12 cellular contexts compared by ENCODE assay signal in the genomic region with DNA sequence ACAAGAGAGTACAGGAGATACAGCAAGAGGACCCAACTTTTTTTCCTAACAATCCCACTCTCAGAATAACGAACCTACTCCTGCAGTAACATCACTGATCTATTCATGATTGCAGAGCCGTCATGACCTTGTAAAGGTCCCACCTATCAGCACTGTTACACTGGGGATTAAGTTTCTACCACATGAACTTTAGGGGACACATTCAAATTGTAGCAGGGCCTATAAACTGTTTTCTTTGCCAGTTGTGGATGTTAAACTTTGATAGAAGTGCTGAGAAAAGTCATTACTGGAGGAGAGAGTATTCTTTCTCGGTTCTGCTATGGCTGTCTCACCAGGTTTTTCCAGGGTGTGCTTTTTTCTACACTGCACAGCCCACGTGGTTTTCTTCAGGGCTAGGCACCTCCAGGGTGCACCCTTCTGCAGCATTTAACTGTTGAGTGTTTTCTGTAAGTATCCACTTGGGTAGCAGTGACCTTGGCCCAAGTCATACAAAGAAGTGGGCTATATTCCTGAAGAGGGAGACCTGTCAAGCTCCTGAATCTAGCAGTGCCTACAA.
DNase-seq lines count a peak whose midpoint lies in the region; ATAC-seq and TF ChIP-seq lines count a peak whose summit lies in the region.
"Had no signal": no experiment of that assay in that cellular context is flagged by ENCODE, and none has a peak within 500 bp of the region (broad histone marks: within the 10 kb centered on the region; RNA-seq: fewer than 3 reads in every experiment).

No MANE protein-coding gene starts in this region.

- no peak overlapping the region for H2BK15ac ChIP-seq in mesenchymal stem cell (ENCODE audit: low read depth, poor library complexity, severe bottlenecking)

- H3K27me3 ChIP-seq in mesenchymal stem cell (ENCODE audit: control insufficient read depth in 1 of 2, insufficient read depth in 1 of 2, low read length in 2 of 2), result no peaks in the 10 kb centered on the region
- H3K27me3 ChIP-seq: esophagus muscularis mucosa had no signal

- peak; percentile 0 for TF ChIP-seq CTCF in GM10266 (IDR thresholded peaks at IDR 0.05; ENCODE audit: control insufficient read depth, insufficient read depth, low read depth, missing control alignments)

- H2BK12ac ChIP-seq in mesenchymal stem cell (ENCODE audit: low read length in 2 of 2), result no peak overlapping the region

- ATAC-seq in GM18867 (IDR thresholded peaks at IDR 0.05; ENCODE audit: unreplicated experiment), result peak; percentile 86
- peak; percentile 94 for ATAC-seq in HG02571 (IDR thresholded peaks at IDR 0.05; ENCODE audit: unreplicated experiment)
- peak; percentile 98 for ATAC-seq in HG03460 (IDR thresholded peaks at IDR 0.05; ENCODE audit: unreplicated experiment)
- no peak for ATAC-seq in left cardiac atrium

- no peak overlapping the region for H4K91ac ChIP-seq in mesenchymal stem cell (ENCODE audit: low read length)

- no peaks in the 10 kb centered on the region for H3K36me3 ChIP-seq in mesenchymal stem cell (ENCODE audit: control insufficient read depth in 1 of 2, insufficient read depth in 2 of 2, low read depth in 1 of 2, low read length in 2 of 2)
- H3K36me3 ChIP-seq: esophagus muscularis mucosa had no signal

- no peaks in the 10 kb centered on the region for H3K9me3 ChIP-seq in mesenchymal stem cell (ENCODE audit: control insufficient read depth, low read length)
- H3K9me3 ChIP-seq: esophagus muscularis mucosa had no signal

- H3K9ac ChIP-seq in mesenchymal stem cell (ENCODE audit: low read length), result no peak overlapping the region

- H2AK5ac ChIP-seq in mesenchymal stem cell (ENCODE audit: low read length, severe bottlenecking), result no peak overlapping the region

- H3K4me3 ChIP-seq in mesenchymal stem cell (ENCODE audit: insufficient read depth in 1 of 2, low read depth in 1 of 2, low read length in 2 of 2), result no peak overlapping the region
- H3K4me3 ChIP-seq: esophagus muscularis mucosa had no signal

- no peak overlapping the region for H3K14ac ChIP-seq in mesenchymal stem cell (ENCODE audit: low read length in 2 of 2)

- H2BK5ac ChIP-seq in mesenchymal stem cell (ENCODE audit: low read depth, low read length, poor library complexity, severe bottlenecking), result no peak overlapping the region

- no peak overlapping the region for H2BK120ac ChIP-seq in mesenchymal stem cell (ENCODE audit: low read depth, low read length)

- no peak overlapping the region for H3K4ac ChIP-seq in mesenchymal stem cell (ENCODE audit: low read depth in 1 of 2, low read length in 2 of 2)

- H3K79me1 ChIP-seq in mesenchymal stem cell (replicated peaks; ENCODE audit: low read length, poor library complexity, severe bottlenecking), result no peaks in the 10 kb centered on the region

- no peak overlapping the region for H3K18ac ChIP-seq in mesenchymal stem cell (ENCODE audit: low read depth in 1 of 2, low read length in 2 of 2)

- no peak overlapping the region for H2AFZ ChIP-seq in mesenchymal stem cell (ENCODE audit: low read depth, low read length)

- no peak overlapping the region for H3K23ac ChIP-seq in mesenchymal stem cell (ENCODE audit: low read length in 2 of 2)

- DNase-seq in GM10266 (ENCODE audit: extremely low spot score), result no peak
- DNase-seq in left cardiac atrium, result no peak
- no peak for DNase-seq in ecto neural progenitor cell (ENCODE audit: low spot score)
- DNase-seq in mesenchymal stem cell, result no peak
- no peak for DNase-seq in GM19238 (ENCODE audit: insufficient read length, low spot score)
- DNase-seq: caudate nucleus; NCI-H748 treated with DMSO at 0.1 percent for 48 hours; stimulated activated CD8-positive, alpha-beta memory T cell treated with anti-CD3 and anti-CD28 coated beads, Interleukin-4, amount 100 ng/mL, for 48 hours had no signal

- H3K27ac ChIP-seq in mesenchymal stem cell (ENCODE audit: low read length, poor library complexity, severe bottlenecking), result no peak overlapping the region
- H3K27ac ChIP-seq: esophagus muscularis mucosa had no signal

- intact Hi-C loops in left cardiac atrium (cut with DNase I), result no loop called here

- H4K8ac ChIP-seq in mesenchymal stem cell (ENCODE audit: low read length), result no peak overlapping the region

- 88% methylated on average over 4 of the region's 4 CpGs for WGBS in mesenchymal stem cell

- H3K4me1 ChIP-seq in mesenchymal stem cell (ENCODE audit: control insufficient read depth, insufficient read depth, low read depth, low read length), result no peaks in the 10 kb centered on the region
- H3K4me1 ChIP-seq: esophagus muscularis mucosa had no signal

- H3K4me2 ChIP-seq in mesenchymal stem cell (ENCODE audit: low read length, poor library complexity, severe bottlenecking), result no peak overlapping the region

Comparison
In these comparisons a context has a peak if more than half of its experiments do, and no peak if none do; other contexts are left out.
1. ATAC-seq: peak in GM18867 (single experiment), HG02571 (single experiment) and HG03460 (single experiment); none in left cardiac atrium (0 of 2).